Comparison of ENCODE assay signal across 10 cellular contexts in the genomic region with DNA sequence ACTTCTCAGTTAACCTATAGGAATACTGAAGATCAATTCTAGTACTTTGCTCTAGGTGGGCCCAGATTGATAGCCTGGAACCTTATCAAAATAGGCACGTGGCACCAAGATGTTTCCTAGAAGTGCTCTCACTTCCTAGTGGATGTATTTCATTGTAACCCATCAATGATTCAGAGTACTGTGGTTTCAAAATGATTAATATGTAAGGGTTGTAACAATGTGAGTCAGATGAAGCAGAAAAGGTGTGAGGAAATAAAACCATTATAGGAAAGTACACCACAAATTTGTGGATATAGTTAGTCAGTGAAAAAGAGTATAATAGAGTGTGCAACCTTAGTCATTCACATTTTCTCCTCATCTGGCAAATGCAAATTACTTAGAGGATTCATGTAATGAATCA.
DNase-seq lines count a peak whose midpoint lies in the region; ATAC-seq and TF ChIP-seq lines count a peak whose summit lies in the region.
"Had no signal": no experiment of that assay in that cellular context is flagged by ENCODE, and none has a peak within 500 bp of the region (broad histone marks: within the 10 kb centered on the region; RNA-seq: fewer than 3 reads in every experiment).

No MANE protein-coding gene starts in this region.

- DNase-seq in Daoy (ENCODE audit: low read depth) = peak; percentile 2
- peak; percentile 93 for DNase-seq in HT1080 (ENCODE audit: low read depth)
- DNase-seq in mammary epithelial cell = peak; percentile 94
- no peak for DNase-seq in lung (ENCODE audit: low spot score)
- DNase-seq in sciatic nerve (ENCODE audit: low spot score) = no peak
- DNase-seq: DMS153, NCI-H2081 treated with DMSO at 0.1 percent for 48 hours had no signal

- H2AFZ ChIP-seq in mammary epithelial cell (ENCODE audit: low read depth, low read length) = no peak overlapping the region

- no peaks in the 10 kb centered on the region for H3K36me3 ChIP-seq in mammary epithelial cell (ENCODE audit: insufficient read depth, low read length)
- no peaks in the 10 kb centered on the region for H3K36me3 ChIP-seq in lung (ENCODE audit: control insufficient read depth in 2 of 2, insufficient read depth in 2 of 2, low read length in 2 of 2)
- H3K36me3 ChIP-seq: vagina had no signal

- peaks cover 18% of the 10 kb centered on the region for H3K4me1 ChIP-seq in mammary epithelial cell (ENCODE audit: insufficient read depth, low read length)
- no peaks in the 10 kb centered on the region for H3K4me1 ChIP-seq in lung (ENCODE audit: control insufficient read depth in 2 of 2, insufficient read depth in 2 of 2, low read length in 2 of 2)
- H3K4me1 ChIP-seq: vagina had no signal

- dilution Hi-C loops in mammary epithelial cell (cut with HindIII; ENCODE audit: low sequenced_read_pairs) = no loop called here

- BruUV-seq in mammary epithelial cell (replicated peaks; lab: Mats Ljungman, UMichigan) = no TSS peak

- H3K79me2 ChIP-seq in mammary epithelial cell (ENCODE audit: insufficient read depth, low read length) = no peaks in the 10 kb centered on the region

- whole genome bisulfite sequencing in mammary epithelial cell (ENCODE audit: low coverage, missing lambda C conversion rate) = 0% methylated on average over 1 of the region's 1 CpG
- 9 to 16% methylated on average over 1 of the region's 1 CpG for WGBS in lung, 2 donors

- H4K20me1 ChIP-seq in mammary epithelial cell (ENCODE audit: insufficient read depth, low read length) = no peaks in the 10 kb centered on the region

- in situ Hi-C loops in mammary epithelial cell (cut with MboI; ENCODE audit: low sequenced_read_pairs in 2 of 2) = no loop called here

- H3K4me2 ChIP-seq in mammary epithelial cell (ENCODE audit: insufficient read depth, low read depth, low read length) = no peak overlapping the region

- no peak overlapping the region for H3K9ac ChIP-seq in mammary epithelial cell (ENCODE audit: insufficient read depth, low read length)

- no peak overlapping the region for H3K4me3 ChIP-seq in mammary epithelial cell (replicated peaks in 1 of 3; ENCODE audit: insufficient read depth in 1 of 3, low read depth in 2 of 3, low read length in 3 of 3)
- no peak overlapping the region for H3K4me3 ChIP-seq in lung
- H3K4me3 ChIP-seq: vagina had no signal

- H3K27me3 ChIP-seq in mammary epithelial cell (ENCODE audit: insufficient read depth, low read length) = no peaks in the 10 kb centered on the region
- no peaks in the 10 kb centered on the region for H3K27me3 ChIP-seq in lung (ENCODE audit: control insufficient read depth, insufficient read depth)
- H3K27me3 ChIP-seq: vagina had no signal

- ATAC-seq in lung (ENCODE audit: insufficient read depth, low FRiP score) (peak; percentile 69), HG03139 (IDR thresholded peaks at IDR 0.05; ENCODE audit: unreplicated experiment) (no peak), sciatic nerve (no peak), GM19463 (IDR thresholded peaks at IDR 0.05; ENCODE audit: unreplicated experiment) (no peak)

- intact Hi-C loops in mammary epithelial cell (cut with micrococcal nuclease) = loop anchor here (1.0 kb wide), 2 partner anchors 21 to 31 kb away; no protein-coding TSS in a partner anchor
- intact Hi-C loops in sciatic nerve (cut with DNase I) = no loop called here

- peaks cover 3% of the 10 kb centered on the region for H3K9me3 ChIP-seq in mammary epithelial cell (replicated peaks; ENCODE audit: insufficient read depth, low read length)
- H3K9me3 ChIP-seq in lung (ENCODE audit: control insufficient read depth in 2 of 2, insufficient read depth in 1 of 2, low read length in 1 of 2) = peaks cover 0 to 6% of the 10 kb centered on the region in 2 donors
- H3K9me3 ChIP-seq: vagina had no signal

- H3K27ac ChIP-seq in mammary epithelial cell (ENCODE audit: insufficient read depth, low read depth, low read length) (peak overlapping the region; percentile 93), lung (ENCODE audit: low read depth in 1 of 2, low read length in 1 of 2) (no peak overlapping the region)
- H3K27ac ChIP-seq: vagina had no signal

- TF ChIP-seq CTCF in mammary epithelial cell (conservative IDR thresholded peaks at IDR 0.05 in 1 of 2, IDR thresholded peaks at IDR 0.05 in 1 of 2; ENCODE audit: extremely low read depth in 1 of 2, insufficient read depth in 1 of 2, low read depth in 1 of 2, low read length in 2 of 2) (no peak), lung (IDR thresholded peaks at IDR 0.05; ENCODE audit: control extremely low read depth, extremely low read depth) (no peak)

- CTCF ChIA-PET in mammary epithelial cell (lab: Charles Lee; ENCODE audit: low non-redundant PET) = no interaction called here

Comparison
In these comparisons a context has a peak if more than half of its experiments do, and no peak if none do; other contexts are left out.
1. DNase-seq: peak in Daoy (single experiment), HT1080 (single experiment) and mammary epithelial cell (single experiment); none in lung (single experiment) and sciatic nerve (single experiment).